ENCODE assay signal across 24 cellular contexts in the genomic region with DNA sequence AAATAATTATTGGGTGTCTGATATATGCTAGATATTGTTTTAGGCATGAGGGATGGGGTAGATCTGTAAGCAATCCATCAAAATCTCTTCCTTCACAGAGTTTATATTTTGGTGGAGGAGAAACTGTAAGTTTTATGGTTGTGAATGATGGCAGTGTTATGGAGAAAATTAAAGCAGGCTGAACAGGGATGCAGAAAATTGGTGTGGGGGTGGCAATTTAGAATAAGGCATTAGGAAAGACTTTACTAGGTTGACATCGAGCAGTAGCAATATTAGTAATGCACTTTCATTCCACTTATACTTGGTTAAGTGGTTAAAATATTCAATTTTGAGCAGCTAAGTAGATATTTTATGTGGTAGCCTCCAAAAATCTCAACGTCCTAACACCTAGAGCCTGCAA.
"Had no signal": no experiment of that assay in that cellular context is flagged by ENCODE, and none has a peak within 500 bp of the region (broad histone marks: within the 10 kb centered on the region; RNA-seq: fewer than 3 reads in every experiment).

No MANE protein-coding gene starts in this region.

- DNase-seq: colonic mucosa; cortex of kidney; dermis blood vessel endothelial cell; dorsolateral prefrontal cortex; effector CD4-positive, alpha-beta T cell; effector CD8-positive, alpha-beta T cell; effector memory CD4-positive, alpha-beta T cell; effector memory CD8-positive, alpha-beta T cell; endodermal cell; erythroblast; esophagus squamous epithelium; foreskin fibroblast; foreskin keratinocyte; foreskin melanocyte; gastrocnemius medialis; glutamatergic neuron; heart left ventricle; heart right ventricle had no signal

- H2AFZ ChIP-seq: hepatocyte had no signal

- H3K9me3 ChIP-seq: colonic mucosa, esophagus muscularis mucosa, esophagus squamous epithelium, gastrocnemius medialis, gastroesophageal sphincter, heart left ventricle, heart right ventricle had no signal

- H3K79me2 ChIP-seq: hepatocyte had no signal

- H3K27me3 ChIP-seq: colonic mucosa, dorsolateral prefrontal cortex, esophagus muscularis mucosa, esophagus squamous epithelium, foreskin keratinocyte, gastrocnemius medialis, gastroesophageal sphincter, heart left ventricle, heart right ventricle, hepatocyte had no signal

- H3K4me2 ChIP-seq: hepatocyte had no signal

- ATAC-seq: effector memory CD8-positive, alpha-beta T cell; esophagus mucosa; foreskin keratinocyte; gastrocnemius medialis; gastroesophageal sphincter; heart left ventricle; heart right ventricle had no signal

- H3K4me1 ChIP-seq: colonic mucosa, esophagus muscularis mucosa, esophagus squamous epithelium, gastroesophageal sphincter had no signal

- H3K36me3 ChIP-seq: colonic mucosa, esophagus muscularis mucosa, esophagus squamous epithelium, gastrocnemius medialis, gastroesophageal sphincter, heart left ventricle, heart right ventricle had no signal

- H3K27ac ChIP-seq: colonic mucosa, coronary artery, dorsolateral prefrontal cortex, epithelial cell of prostate, esophagus muscularis mucosa, esophagus squamous epithelium, foreskin keratinocyte, gastrocnemius medialis, gastroesophageal sphincter, heart left ventricle, heart right ventricle, hepatocyte had no signal

- H3K4me3 ChIP-seq: colonic mucosa, coronary artery, dorsolateral prefrontal cortex, esophagus muscularis mucosa, esophagus squamous epithelium, gastrocnemius medialis, gastroesophageal sphincter, heart left ventricle, heart right ventricle, hepatocyte had no signal
